In genomic region chr17:44340613-44341012, GRCh38 we compare ENCODE assay signal across 4 cellular contexts. TPM values are rescaled to one million over a fixed set of nuclear protein-coding genes. Genes with fewer than 3 reads are reported as not detected.
"Had no signal": no experiment of that assay in that cellular context is flagged by ENCODE, and none has a peak within 500 bp of the region (broad histone marks: within the 10 kb centered on the region; RNA-seq: fewer than 3 reads in every experiment).

No MANE protein-coding gene starts in this region.

RNA-seq across cellular contexts. Expression of gene RUNDC3A, which starts 32.2 kb away (rescaled TPM):
- total RNA-seq: gastrocnemius medialis, lung microvascular endothelial cell had no signal

RNA-seq across cellular contexts. Expression of gene ITGA2B, which starts 48.8 kb away (rescaled TPM):
- total RNA-seq: myocyte had no signal
- polyA plus RNA-seq: keratinocyte had no signal
